10 cellular contexts compared by ENCODE assay signal in the genomic region with DNA sequence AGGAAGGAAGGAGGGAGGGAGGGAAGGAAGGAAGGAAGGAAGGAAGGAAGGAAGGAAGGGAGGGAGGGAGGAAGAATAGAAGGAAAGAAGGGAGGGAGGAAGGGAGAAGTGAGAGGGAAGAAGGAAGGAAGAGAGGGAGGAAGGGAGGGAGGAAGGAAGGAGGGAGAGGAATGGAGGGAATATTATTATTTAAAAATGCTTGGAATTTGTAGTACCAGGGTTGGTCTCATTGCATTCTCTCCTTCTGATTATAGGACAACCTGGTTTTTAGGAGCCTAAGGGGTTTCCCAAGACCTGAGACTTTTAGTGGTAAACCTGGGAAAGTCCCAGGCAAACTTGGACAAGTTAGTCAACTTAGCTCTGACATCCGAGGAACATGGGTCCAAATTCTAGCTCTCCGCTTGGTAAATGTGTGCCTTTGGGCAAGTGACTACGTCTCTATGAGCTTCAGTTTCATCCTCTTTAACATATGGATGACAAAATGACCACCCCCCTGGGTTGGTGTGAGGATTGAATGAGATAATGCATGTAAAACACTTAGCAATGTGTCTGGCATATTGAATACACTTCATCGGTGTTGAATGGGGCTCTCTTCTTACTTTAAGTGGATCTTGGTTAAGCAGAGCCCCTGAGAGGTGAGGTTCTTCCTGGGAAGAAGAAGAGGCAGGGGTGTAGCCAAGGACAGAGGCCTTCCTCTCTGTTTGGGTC.
A peak's percentile ranks its signal among the peaks of the same experiment; 100 is the strongest.
DNase-seq lines count a peak whose midpoint lies in the region; ATAC-seq and TF ChIP-seq lines count a peak whose summit lies in the region.
"Had no signal": no experiment of that assay in that cellular context is flagged by ENCODE, and none has a peak within 500 bp of the region (broad histone marks: within the 10 kb centered on the region; RNA-seq: fewer than 3 reads in every experiment).

No MANE protein-coding gene starts in this region.

- H2BK120ac ChIP-seq in neuronal stem cell (ENCODE audit: low read depth, low read length), result no peak overlapping the region

- H3K36me3 ChIP-seq in PC-9 (ENCODE audit: low read depth), result no peaks in the 10 kb centered on the region
- no peaks in the 10 kb centered on the region for H3K36me3 ChIP-seq in neuronal stem cell (replicated peaks in 1 of 2; ENCODE audit: control insufficient read depth in 2 of 2, insufficient read depth in 2 of 2, low read length in 2 of 2)
- H3K36me3 ChIP-seq: neural progenitor cell had no signal

- H4K91ac ChIP-seq in neuronal stem cell (ENCODE audit: low read depth, low read length, poor library complexity), result no peak overlapping the region

- no peak overlapping the region for H3K27ac ChIP-seq in PC-9
- no peak overlapping the region for H3K27ac ChIP-seq in neuronal stem cell (replicated peaks; ENCODE audit: low read length)
- H3K27ac ChIP-seq: neural progenitor cell had no signal

- POLR2A ChIA-PET in PC-9 (lab: Charles Lee; ENCODE audit: unreplicated experiment), result no interaction called here

- H2BK12ac ChIP-seq in neuronal stem cell (ENCODE audit: low read length), result no peak overlapping the region

- no peak overlapping the region for H2AFZ ChIP-seq in PC-9
- no peak overlapping the region for H2AFZ ChIP-seq in neuronal stem cell (ENCODE audit: low read length)
- H2AFZ ChIP-seq: neural progenitor cell had no signal

- H3K18ac ChIP-seq in neuronal stem cell (ENCODE audit: low read length), result peak overlapping the region; percentile 35

- H3K4me3 ChIP-seq in PC-9 (no peak overlapping the region), neuronal stem cell (ENCODE audit: low read length in 2 of 2) (no peak overlapping the region)
- H3K4me3 ChIP-seq: neural progenitor cell had no signal

- H3K9me3 Mint-ChIP-seq in glutamatergic neuron (ENCODE audit: unreplicated experiment), result no peaks in the 10 kb centered on the region

- H3K27me3 ChIP-seq in PC-9 (ENCODE audit: insufficient read depth, low read depth) (peaks cover 8% of the 10 kb centered on the region; the same call in 1 of the 2 replicates), neuronal stem cell (ENCODE audit: control insufficient read depth in 3 of 3, insufficient read depth in 3 of 3, low read depth in 1 of 3, low read length in 3 of 3) (no peaks in the 10 kb centered on the region)
- H3K27me3 ChIP-seq: neural progenitor cell had no signal

- H3K27ac Mint-ChIP-seq in glutamatergic neuron (ENCODE audit: unreplicated experiment), result no peak overlapping the region
- H3K27ac Mint-ChIP-seq: neural progenitor cell had no signal

- H3K14ac ChIP-seq in neuronal stem cell (ENCODE audit: low read length), result no peak overlapping the region

- H3K23ac ChIP-seq in neuronal stem cell (ENCODE audit: low read depth, low read length, poor library complexity), result no peak overlapping the region

- no peak overlapping the region for H3K4ac ChIP-seq in neuronal stem cell (ENCODE audit: low read length)

- H2BK15ac ChIP-seq in neuronal stem cell (ENCODE audit: low read length), result peak overlapping the region; percentile 28

- H3K4me3 Mint-ChIP-seq in glutamatergic neuron (ENCODE audit: unreplicated experiment), result no peak overlapping the region
- H3K4me3 Mint-ChIP-seq: neural progenitor cell had no signal

- H3K9me2 ChIP-seq in PC-9 (ENCODE audit: insufficient read depth), result no peaks in the 10 kb centered on the region

- intact Hi-C loops in PC-9 (cut with micrococcal nuclease; ENCODE audit: unreplicated experiment), result no loop called here
- intact Hi-C loops in posterior vena cava (cut with DNase I), result no loop called here

- H3K79me2 ChIP-seq in PC-9 (ENCODE audit: low read depth), result no peaks in the 10 kb centered on the region

- H3K4me1 ChIP-seq in PC-9 (replicated peaks; ENCODE audit: insufficient read depth) (no peaks in the 10 kb centered on the region), neuronal stem cell (ENCODE audit: control insufficient read depth in 2 of 2, insufficient read depth in 1 of 2, low read depth in 1 of 2, low read length in 2 of 2) (peaks cover 0 to 7% of the 10 kb centered on the region in 2 donors)
- H3K4me1 ChIP-seq: neural progenitor cell had no signal

- H3K9me3 ChIP-seq in PC-9 (ENCODE audit: insufficient read depth, low read depth) (no peaks in the 10 kb centered on the region), neuronal stem cell (replicated peaks in 1 of 2; ENCODE audit: control insufficient read depth in 2 of 2, insufficient read depth in 1 of 2, low read depth in 1 of 2, low read length in 2 of 2) (no peaks in the 10 kb centered on the region)

- no TSS peak for BruUV-seq in PC-9 (replicated peaks; lab: Mats Ljungman, UMichigan)

- no peaks in the 10 kb centered on the region for H3K79me1 ChIP-seq in neuronal stem cell (ENCODE audit: low read depth, low read length)

- H2BK5ac ChIP-seq in neuronal stem cell (ENCODE audit: low read length), result no peak overlapping the region

- CTCF ChIA-PET in PC-9 (lab: Charles Lee), result no interaction called here

- H3K9ac ChIP-seq in neuronal stem cell (ENCODE audit: low read depth, low read length, poor library complexity), result no peak overlapping the region
- H3K9ac ChIP-seq: neural progenitor cell had no signal

- H3K36me3 Mint-ChIP-seq in glutamatergic neuron (ENCODE audit: unreplicated experiment), result no peaks in the 10 kb centered on the region
- H3K36me3 Mint-ChIP-seq: neural progenitor cell had no signal

- H3K4me2 ChIP-seq in PC-9, result peak overlapping the region; percentile 40
- H3K4me2 ChIP-seq in neuronal stem cell (ENCODE audit: insufficient read depth, low read length, poor library complexity, severe bottlenecking), result no peak overlapping the region
- H3K4me2 ChIP-seq: neural progenitor cell had no signal

- ATAC-seq in GM18517 (IDR thresholded peaks at IDR 0.05; ENCODE audit: unreplicated experiment), result peak; percentile 12
- ATAC-seq in HG02571 (IDR thresholded peaks at IDR 0.05; ENCODE audit: unreplicated experiment), result peak; percentile 22

- WGBS in neuronal stem cell (ENCODE audit: extremely low coverage in 2 of 2, insufficient read length in 2 of 2, insufficient replicate concordance in 1 of 2), 2 donors, result no CpG with 5 or more reads among the region's 4 CpGs

- H4K8ac ChIP-seq in neuronal stem cell (ENCODE audit: low read depth, low read length), result no peak overlapping the region

- no peak for DNase-seq in PC-9
- DNase-seq in neuronal stem cell (ENCODE audit: low spot score), result no peak
- DNase-seq in dermis blood vessel endothelial cell, result no peak
- DNase-seq in NK-92 treated with Interleukin-12 subunit alpha and Interleukin-12 subunit beta, amount 100 ng/mL, for 24 hours (lab: John Stamatoyannopoulos, UW), result no peak
- DNase-seq in posterior vena cava (ENCODE audit: low spot score), result no peak
- no peak for DNase-seq in glutamatergic neuron
- DNase-seq: cerebellar nuclear complex had no signal

- H3F3A ChIP-seq in PC-9 (ENCODE audit: insufficient read depth, low read depth), result no peaks in the 10 kb centered on the region

- H4K20me1 ChIP-seq in PC-9 (ENCODE audit: insufficient read depth), result no peaks in the 10 kb centered on the region

- no peak for TF ChIP-seq CTCF in PC-9 (conservative IDR thresholded peaks at IDR 0.05)
- no peak for TF ChIP-seq CTCF in glutamatergic neuron (IDR thresholded peaks at IDR 0.05; ENCODE audit: partially characterized antibody, unreplicated experiment)

- peaks cover 7% of the 10 kb centered on the region for H3K4me1 Mint-ChIP-seq in glutamatergic neuron (ENCODE audit: low read depth, unreplicated experiment)

- no peak overlapping the region for H2AK5ac ChIP-seq in neuronal stem cell (ENCODE audit: low read depth, low read length)

- peaks cover 4% of the 10 kb centered on the region for H3K27me3 Mint-ChIP-seq in glutamatergic neuron (ENCODE audit: unreplicated experiment)
